Comparison of ENCODE assay signal across 17 cellular contexts in the genomic region with DNA sequence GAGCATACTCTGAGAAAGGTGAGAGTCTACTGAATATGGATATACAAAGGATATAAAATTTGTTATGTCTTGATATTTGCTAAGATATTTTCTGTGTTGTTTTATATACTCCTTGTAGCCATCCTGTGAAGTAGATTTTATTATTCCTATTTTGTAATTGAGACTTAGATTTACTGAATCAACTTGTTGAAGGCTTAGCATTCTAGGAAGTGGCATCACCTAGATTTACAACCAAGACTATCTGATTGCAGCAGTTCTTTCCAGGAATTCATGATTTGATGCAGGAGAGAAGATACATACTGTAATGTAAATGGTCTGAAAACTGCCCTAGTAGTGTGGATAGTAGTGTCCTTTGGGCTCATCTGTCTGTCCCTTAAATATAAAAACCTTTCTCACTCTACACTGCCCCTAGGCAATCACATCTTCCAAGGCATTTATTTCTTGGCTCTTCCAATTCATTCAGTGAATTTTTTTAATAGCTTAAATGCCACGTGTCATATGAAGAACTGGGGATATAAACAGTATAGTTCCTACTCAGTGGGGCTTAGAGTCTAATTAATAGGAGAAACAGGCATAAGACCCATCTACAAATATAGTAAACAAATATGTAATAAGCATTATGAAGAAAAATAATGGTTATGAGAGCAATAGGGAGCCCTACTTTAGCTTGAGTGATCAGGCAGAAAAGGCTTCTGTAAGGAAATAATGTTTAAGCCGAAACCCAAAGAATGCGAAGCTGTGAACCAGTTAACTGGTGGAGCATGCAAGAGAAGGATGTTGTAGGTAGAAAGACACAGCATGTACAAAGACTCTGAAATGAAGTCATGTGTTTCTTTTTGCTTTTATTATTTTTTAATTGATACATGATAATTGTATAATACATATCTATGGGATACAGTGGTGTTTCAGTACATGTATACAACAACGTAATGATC. TPM values are rescaled to one million over a fixed set of nuclear protein-coding genes. Genes with fewer than 3 reads are reported as not detected.
A peak's percentile ranks its signal among the peaks of the same experiment; 100 is the strongest.
DNase-seq lines count a peak whose midpoint lies in the region; ATAC-seq and TF ChIP-seq lines count a peak whose summit lies in the region.
"Had no signal": no experiment of that assay in that cellular context is flagged by ENCODE, and none has a peak within 500 bp of the region (broad histone marks: within the 10 kb centered on the region; RNA-seq: fewer than 3 reads in every experiment).

No MANE protein-coding gene starts in this region.

- H3K9me3 Mint-ChIP-seq in activated naive CD4-positive, alpha-beta T cell treated with anti-CD3 and anti-CD28 coated beads for 36 hours = no peaks in the 10 kb centered on the region
- no peaks in the 10 kb centered on the region for H3K9me3 Mint-ChIP-seq in activated naive CD4-positive, alpha-beta T cell treated with anti-CD3 and anti-CD28 coated beads, Interleukin-2, amount 50 U/mL, for 72 hours
- H3K9me3 Mint-ChIP-seq in chondrocyte (ENCODE audit: low read depth) = no peaks in the 10 kb centered on the region
- H3K9me3 Mint-ChIP-seq in stimulated activated effector memory CD8-positive, alpha-beta T cell treated with anti-CD3 and anti-CD28 coated beads, Interleukin-12 subunit alpha, Interleukin-12 subunit beta, amount 100 ng/mL, for 72 hours = no peaks in the 10 kb centered on the region
- H3K9me3 Mint-ChIP-seq: activated CD4-positive, alpha-beta T cell treated with anti-CD3 and anti-CD28 coated beads, Interleukin-2, amount 10 ng/mL, durations not matched to agents 7 days and 5 days; T-helper 1 cell treated with Interleukin-12 subunit alpha and Interleukin-12 subunit beta and Interleukin-4 antibody, amounts not matched to agents 30 μg/mL and 1 μg/mL, for 36 hours had no signal

- H3K36me3 Mint-ChIP-seq in activated naive CD4-positive, alpha-beta T cell treated with anti-CD3 and anti-CD28 coated beads for 36 hours (ENCODE audit: low read depth) = peaks cover 29% of the 10 kb centered on the region
- H3K36me3 Mint-ChIP-seq in activated naive CD4-positive, alpha-beta T cell treated with anti-CD3 and anti-CD28 coated beads, Interleukin-2, amount 50 U/mL, for 72 hours = peaks cover 0 to 22% of the 10 kb centered on the region in 2 donors
- peaks cover 3% of the 10 kb centered on the region for H3K36me3 Mint-ChIP-seq in chondrocyte (ENCODE audit: low read depth)
- H3K36me3 Mint-ChIP-seq in stimulated activated effector memory CD8-positive, alpha-beta T cell treated with anti-CD3 and anti-CD28 coated beads, Interleukin-12 subunit alpha, Interleukin-12 subunit beta, amount 100 ng/mL, for 72 hours = peaks cover 70% of the 10 kb centered on the region

- ATAC-seq in activated naive CD4-positive, alpha-beta T cell treated with anti-CD3 and anti-CD28 coated beads, Interleukin-2, amount 50 U/mL, for 72 hours = no peak
- ATAC-seq in stimulated activated effector memory CD8-positive, alpha-beta T cell treated with anti-CD3 and anti-CD28 coated beads, Interleukin-12 subunit alpha, Interleukin-12 subunit beta, amount 100 ng/mL, for 72 hours = no peak
- no peak for ATAC-seq in HG02571 (IDR thresholded peaks at IDR 0.05; ENCODE audit: unreplicated experiment)

- TF ChIP-seq CTCF in PC-9 (conservative IDR thresholded peaks at IDR 0.05) (no peak), chondrocyte (IDR thresholded peaks at IDR 0.05) (peak; percentile 19)

- 0 out of 2 replicates have a peak, but pooled peaks cover 3% of the 10 kb centered on the region for H3K36me3 ChIP-seq in PC-9 (ENCODE audit: low read depth)

- H3K4me3 ChIP-seq in PC-9 = no peak overlapping the region
- H3K4me3 ChIP-seq: lung, skin epidermis had no signal

- no peaks in the 10 kb centered on the region for H3K27me3 Mint-ChIP-seq in activated naive CD4-positive, alpha-beta T cell treated with anti-CD3 and anti-CD28 coated beads for 36 hours (ENCODE audit: low read depth)
- no peaks in the 10 kb centered on the region for H3K27me3 Mint-ChIP-seq in chondrocyte (ENCODE audit: low read depth)
- H3K27me3 Mint-ChIP-seq: activated CD4-positive, alpha-beta T cell treated with anti-CD3 and anti-CD28 coated beads, Interleukin-2, amount 10 ng/mL, durations not matched to agents 7 days and 5 days had no signal

- no peaks in the 10 kb centered on the region for H3K27me3 ChIP-seq in PC-9 (ENCODE audit: insufficient read depth, low read depth)

- peaks cover 99% of the 10 kb centered on the region for H3K79me2 ChIP-seq in PC-9 (ENCODE audit: low read depth)

- no peak overlapping the region for H3K4me2 ChIP-seq in PC-9

- H3K27ac ChIP-seq in PC-9 = peak overlapping the region; percentile 12; the same call in 1 of the 2 replicates
- H3K27ac ChIP-seq: skin epidermis had no signal

- peak overlapping the region; percentile 44 for H3K27ac Mint-ChIP-seq in activated naive CD4-positive, alpha-beta T cell treated with anti-CD3 and anti-CD28 coated beads for 36 hours
- H3K27ac Mint-ChIP-seq in activated naive CD4-positive, alpha-beta T cell treated with anti-CD3 and anti-CD28 coated beads, Interleukin-2, amount 50 U/mL, for 72 hours = peak overlapping the region in 1 of 2 donors; percentile 83
- peak overlapping the region; percentile 78 for H3K27ac Mint-ChIP-seq in chondrocyte (ENCODE audit: unreplicated experiment)
- peak overlapping the region; percentile 2 for H3K27ac Mint-ChIP-seq in stimulated activated effector memory CD8-positive, alpha-beta T cell treated with anti-CD3 and anti-CD28 coated beads, Interleukin-12 subunit alpha, Interleukin-12 subunit beta, amount 100 ng/mL, for 72 hours
- H3K27ac Mint-ChIP-seq: T-helper 1 cell treated with Interleukin-12 subunit alpha and Interleukin-12 subunit beta and Interleukin-4 antibody, amounts not matched to agents 30 μg/mL and 1 μg/mL, for 36 hours had no signal

- H3F3A ChIP-seq in PC-9 (ENCODE audit: insufficient read depth, low read depth) = peaks cover 26% of the 10 kb centered on the region

- H3K4me1 Mint-ChIP-seq in activated naive CD4-positive, alpha-beta T cell treated with anti-CD3 and anti-CD28 coated beads for 36 hours (ENCODE audit: low read depth) = peaks cover 54% of the 10 kb centered on the region
- peaks cover 48% of the 10 kb centered on the region for H3K4me1 Mint-ChIP-seq in chondrocyte (ENCODE audit: low read depth)
- H3K4me1 Mint-ChIP-seq in stimulated activated effector memory CD8-positive, alpha-beta T cell treated with anti-CD3 and anti-CD28 coated beads, Interleukin-12 subunit alpha, Interleukin-12 subunit beta, amount 100 ng/mL, for 72 hours = peaks cover 47% of the 10 kb centered on the region

- no peaks in the 10 kb centered on the region for H3K9me3 ChIP-seq in PC-9 (ENCODE audit: insufficient read depth, low read depth)

- intact Hi-C loops in activated naive CD4-positive, alpha-beta T cell treated with anti-CD3 and anti-CD28 coated beads for 36 hours (cut with micrococcal nuclease) = no loop called here
- intact Hi-C loops in PC-9 (cut with micrococcal nuclease; ENCODE audit: unreplicated experiment) = no loop called here

- CTCF ChIA-PET in activated naive CD4-positive, alpha-beta T cell treated with anti-CD3 and anti-CD28 coated beads for 36 hours (lab: Charles Lee) = no interaction called here
- CTCF ChIA-PET in PC-9 (lab: Charles Lee) = no interaction called here

- H2AFZ ChIP-seq in PC-9 = no peak overlapping the region

- no peak for DNase-seq in activated naive CD4-positive, alpha-beta T cell treated with anti-CD3 and anti-CD28 coated beads for 36 hours
- DNase-seq in activated naive CD4-positive, alpha-beta T cell treated with anti-CD3 and anti-CD28 coated beads, Interleukin-2, amount 50 U/mL, for 72 hours (ENCODE audit: low spot score in 2 of 2) = no peak
- no peak for DNase-seq in PC-9
- DNase-seq in chondrocyte (ENCODE audit: low spot score) = no peak
- DNase-seq in stimulated activated effector memory CD8-positive, alpha-beta T cell treated with anti-CD3 and anti-CD28 coated beads, Interleukin-12 subunit alpha, Interleukin-12 subunit beta, amount 100 ng/mL, for 72 hours (ENCODE audit: low spot score in 2 of 2) = no peak
- no peak for DNase-seq in HUDEP-2 (lab: John Stamatoyannopoulos, UW; ENCODE audit: unreplicated experiment in 76 of 76)
- no peak for DNase-seq in superior temporal gyrus (ENCODE audit: extremely low spot score)
- DNase-seq: activated CD4-positive, alpha-beta T cell treated with anti-CD3 and anti-CD28 coated beads, Interleukin-2, amount 10 ng/mL, durations not matched to agents 7 days and 5 days; activated naive CD4-positive, alpha-beta T cell treated with Interleukin-2 at 50 U/mL for 16 hours; DMS53; NCI-H1417; NCI-H446; nucleus accumbens had no signal

- H3K4me1 ChIP-seq in PC-9 (replicated peaks; ENCODE audit: insufficient read depth) = no peaks in the 10 kb centered on the region

- peaks cover 82% of the 10 kb centered on the region for H4K20me1 ChIP-seq in PC-9 (ENCODE audit: insufficient read depth)

- POLR2A ChIA-PET in PC-9 (lab: Charles Lee; ENCODE audit: unreplicated experiment) = no interaction called here

- H3K9me2 ChIP-seq in PC-9 (ENCODE audit: insufficient read depth) = no peaks in the 10 kb centered on the region

- BruUV-seq in PC-9 (replicated peaks; lab: Mats Ljungman, UMichigan) = no TSS peak

- no peak overlapping the region for H3K4me3 Mint-ChIP-seq in activated naive CD4-positive, alpha-beta T cell treated with anti-CD3 and anti-CD28 coated beads for 36 hours
- H3K4me3 Mint-ChIP-seq in chondrocyte (ENCODE audit: unreplicated experiment) = no peak overlapping the region
- no peak overlapping the region for H3K4me3 Mint-ChIP-seq in stimulated activated effector memory CD8-positive, alpha-beta T cell treated with anti-CD3 and anti-CD28 coated beads, Interleukin-12 subunit alpha, Interleukin-12 subunit beta, amount 100 ng/mL, for 72 hours
- H3K4me3 Mint-ChIP-seq: activated CD4-positive, alpha-beta T cell treated with anti-CD3 and anti-CD28 coated beads, Interleukin-2, amount 10 ng/mL, durations not matched to agents 7 days and 5 days; T-helper 1 cell treated with Interleukin-12 subunit alpha and Interleukin-12 subunit beta and Interleukin-4 antibody, amounts not matched to agents 30 μg/mL and 1 μg/mL, for 36 hours had no signal

RNA-seq across cellular contexts. Expression of a gene that starts 13.6 kb away (rescaled TPM):
- 100 to 1,000 TPM; 164 to 177 TPM for total RNA-seq in activated naive CD4-positive, alpha-beta T cell treated with anti-CD3 and anti-CD28 coated beads for 36 hours
- 100 to 1,000 TPM; 146 to 147 TPM for total RNA-seq in activated naive CD4-positive, alpha-beta T cell treated with anti-CD3 and anti-CD28 coated beads, Interleukin-2, amount 50 U/mL, for 72 hours
- total RNA-seq in PC-9 (2021) = 83.7 and 126 TPM in 2 replicates
- total RNA-seq in chondrocyte = 113 to 143 TPM (median 114 TPM) in 3 replicates
